Comparison of ENCODE assay signal across 8 cellular contexts in genomic region chr2:235263205-235264120, GRCh38.
DNase-seq lines count a peak whose midpoint lies in the region; ATAC-seq and TF ChIP-seq lines count a peak whose summit lies in the region.

No MANE protein-coding gene starts in this region.

- ATAC-seq in HG02970 (IDR thresholded peaks at IDR 0.05; ENCODE audit: low FRiP score, unreplicated experiment), result no peak
- ATAC-seq in GM21515 (IDR thresholded peaks at IDR 0.05; ENCODE audit: unreplicated experiment), result no peak
- no peak for ATAC-seq in CD4-positive, alpha-beta T cell (ENCODE audit: poor library complexity)

- H3K4me1 ChIP-seq in adrenal gland (replicated peaks in 1 of 2), result peaks cover 0 to 18% of the 10 kb centered on the region in 2 donors
- H3K4me1 ChIP-seq in right atrium auricular region, result peaks cover 0 to 8% of the 10 kb centered on the region in 2 donors

- no peak overlapping the region for H3K4me3 ChIP-seq in H7 (ENCODE audit: insufficient read depth, low read depth, low read length)
- peak overlapping the region in 1 of 4 donors; percentile 1 for H3K4me3 ChIP-seq in adrenal gland
- no peak overlapping the region for H3K4me3 ChIP-seq in right atrium auricular region

- no peaks in the 10 kb centered on the region for H3K36me3 Mint-ChIP-seq in activated T-cell treated with anti-CD3 and anti-CD28 coated beads, Interleukin-2, amount 50 U/mL, for 24 hours (ENCODE audit: low read depth)
- H3K36me3 Mint-ChIP-seq in CD4-positive, alpha-beta T cell (ENCODE audit: low read depth), result no peaks in the 10 kb centered on the region

- H3K4me3 Mint-ChIP-seq in activated T-cell treated with anti-CD3 and anti-CD28 coated beads, Interleukin-2, amount 50 U/mL, for 24 hours, result no peak overlapping the region
- no peak overlapping the region for H3K4me3 Mint-ChIP-seq in CD4-positive, alpha-beta T cell

- TF ChIP-seq CTCF in adrenal gland (IDR thresholded peaks at IDR 0.05), result no peak
- no peak for TF ChIP-seq CTCF in right atrium auricular region (IDR thresholded peaks at IDR 0.05)
- no peak for TF ChIP-seq CTCF in CD4-positive, alpha-beta T cell (IDR thresholded peaks at IDR 0.05)

- DNase-seq in H7, result peak; percentile 46
- DNase-seq in adrenal gland, result peak; percentile 65 to 95 (median 88)
- peak; percentile 94 for DNase-seq in right atrium auricular region (ENCODE audit: low spot score)
- DNase-seq in renal cortical epithelial cell (ENCODE audit: low read depth), result peak; percentile 82
- no peak for DNase-seq in activated T-cell treated with anti-CD3 and anti-CD28 coated beads, Interleukin-2, amount 50 U/mL, for 24 hours
- no peak for DNase-seq in CD4-positive, alpha-beta T cell

- no peaks in the 10 kb centered on the region for H3K9me3 ChIP-seq in adrenal gland (replicated peaks in 1 of 3)
- H3K9me3 ChIP-seq in right atrium auricular region, result no peaks in the 10 kb centered on the region
- no peaks in the 10 kb centered on the region for H3K9me3 ChIP-seq in CD4-positive, alpha-beta T cell (ENCODE audit: control insufficient read depth, low read length)

- H3K27me3 Mint-ChIP-seq in activated T-cell treated with anti-CD3 and anti-CD28 coated beads, Interleukin-2, amount 50 U/mL, for 24 hours, result peaks cover 86% of the 10 kb centered on the region
- peaks cover 54% of the 10 kb centered on the region for H3K27me3 Mint-ChIP-seq in CD4-positive, alpha-beta T cell

- no peak overlapping the region for H3K27ac Mint-ChIP-seq in activated T-cell treated with anti-CD3 and anti-CD28 coated beads, Interleukin-2, amount 50 U/mL, for 24 hours
- H3K27ac Mint-ChIP-seq in CD4-positive, alpha-beta T cell, result no peak overlapping the region

- H3K27me3 ChIP-seq in H7 (ENCODE audit: control insufficient read depth, insufficient read depth, low read length), result no peaks in the 10 kb centered on the region; the same call in 1 of the 2 replicates
- H3K27me3 ChIP-seq in adrenal gland, result no peaks in the 10 kb centered on the region
- no peaks in the 10 kb centered on the region for H3K27me3 ChIP-seq in right atrium auricular region
- H3K27me3 ChIP-seq in CD4-positive, alpha-beta T cell (ENCODE audit: control insufficient read depth, insufficient read depth, low read length), result peaks cover 24% of the 10 kb centered on the region

- no peaks in the 10 kb centered on the region for H3K9me3 Mint-ChIP-seq in activated T-cell treated with anti-CD3 and anti-CD28 coated beads, Interleukin-2, amount 50 U/mL, for 24 hours
- H3K9me3 Mint-ChIP-seq in CD4-positive, alpha-beta T cell, result no peaks in the 10 kb centered on the region

- H3K4me1 Mint-ChIP-seq in activated T-cell treated with anti-CD3 and anti-CD28 coated beads, Interleukin-2, amount 50 U/mL, for 24 hours (ENCODE audit: low read depth), result no peaks in the 10 kb centered on the region
- no peaks in the 10 kb centered on the region for H3K4me1 Mint-ChIP-seq in CD4-positive, alpha-beta T cell (ENCODE audit: low read depth)

- intact Hi-C loops in adrenal gland (cut with DNase I), result no loop called here
- intact Hi-C loops in CD4-positive, alpha-beta T cell (cut with DNase I, micrococcal nuclease), result no loop called here

- no peak for TF ChIP-seq POLR2A in adrenal gland (IDR thresholded peaks at IDR 0.05)

- CTCF ChIA-PET in CD4-positive, alpha-beta T cell (lab: Charles Lee), result interaction anchor here (0.7 to 1.2 kb wide), 3 partner anchors 18 to 60 kb away, joined by 3 to 4 read pairs (median 3); no protein-coding TSS in a partner anchor

- WGBS in adrenal gland, 4 donors, result 26 to 43% (median 30%) methylated on average over 28 of the region's 28 CpGs

- peak overlapping the region in 2 of 5 donors; percentile 70 for H3K27ac ChIP-seq in adrenal gland
- H3K27ac ChIP-seq in right atrium auricular region, result peak overlapping the region; percentile 64 to 66
- H3K27ac ChIP-seq in CD4-positive, alpha-beta T cell (ENCODE audit: low read depth, low read length), result no peak overlapping the region

- POLR2A ChIA-PET in CD4-positive, alpha-beta T cell (lab: Charles Lee), result no interaction called here

- H3K36me3 ChIP-seq in H7 (replicated peaks; ENCODE audit: control insufficient read depth, insufficient read depth, low read length), result no peaks in the 10 kb centered on the region; the same call in 1 of the 2 replicates
- no peaks in the 10 kb centered on the region for H3K36me3 ChIP-seq in adrenal gland (replicated peaks in 1 of 2)
- H3K36me3 ChIP-seq in right atrium auricular region, result no peaks in the 10 kb centered on the region

Comparison
In these comparisons a context has a peak if more than half of its experiments do, and no peak if none do; other contexts are left out.
1. DNase-seq: peak in H7 (single experiment), adrenal gland (7 of 7), right atrium auricular region (single experiment) and renal cortical epithelial cell (single experiment); none in activated T-cell treated with anti-CD3 and anti-CD28 coated beads, Interleukin-2, amount 50 U/mL, for 24 hours (single experiment) and CD4-positive, alpha-beta T cell (0 of 10).